In the genomic region with DNA sequence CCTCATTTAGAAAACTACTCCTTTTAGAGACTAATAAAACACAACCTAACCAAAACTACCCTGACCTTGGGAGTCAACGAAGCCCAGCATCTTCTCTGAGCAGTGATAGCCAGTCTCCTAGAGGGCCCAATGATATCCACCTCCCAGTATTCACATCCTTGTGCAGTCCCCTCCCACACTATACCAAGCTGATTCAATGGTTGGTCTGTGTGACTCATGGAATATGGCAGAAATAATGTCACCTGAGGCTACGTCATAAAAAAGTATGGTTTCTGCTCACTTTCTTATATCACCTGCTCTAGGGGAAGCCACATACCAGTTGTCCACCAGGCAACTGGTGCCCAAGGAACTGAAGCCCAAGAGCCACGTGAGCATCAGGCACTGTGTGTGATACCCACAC, we compare ENCODE assay signal across 24 cellular contexts. TPM values are rescaled to one million over a fixed set of nuclear protein-coding genes. Genes with fewer than 3 reads are reported as not detected.
DNase-seq lines count a peak whose midpoint lies in the region; ATAC-seq and TF ChIP-seq lines count a peak whose summit lies in the region.
"Had no signal": no experiment of that assay in that cellular context is flagged by ENCODE, and none has a peak within 500 bp of the region (broad histone marks: within the 10 kb centered on the region; RNA-seq: fewer than 3 reads in every experiment).

No MANE protein-coding gene starts in this region.

- in situ Hi-C loops in transverse colon (cut with MboI; ENCODE audit: low pct_ligation_motif_present in 1 of 4, low pct_unique_long_range_greater_than_20kb in 1 of 4, low sequenced_read_pairs in 3 of 4), result no loop called here

- 67 to 85% methylated on average over 1 to 3 of the region's 3 CpGs for WGBS in transverse colon (ENCODE audit: low coverage in 1 of 2), 2 donors

- H3K9me3 ChIP-seq in T-helper 17 cell (ENCODE audit: control insufficient read depth, low read length, poor library complexity, severe bottlenecking), result no peaks in the 10 kb centered on the region
- no peaks in the 10 kb centered on the region for H3K9me3 ChIP-seq in transverse colon
- H3K9me3 ChIP-seq: SJCRH30 had no signal

- H3K4me1 Mint-ChIP-seq in T-helper 17 cell, result no peaks in the 10 kb centered on the region

- peaks cover 0 to 17% (median 7%) of the 10 kb centered on the region in 4 donors for H3K36me3 ChIP-seq in transverse colon

- CTCF ChIA-PET in HEK293T (lab: Yijun Ruan, JAX), result no interaction called here

- peaks cover 0 to 7% (median 0%) of the 10 kb centered on the region in 4 donors for H3K4me1 ChIP-seq in transverse colon
- H3K4me1 ChIP-seq: SJCRH30 had no signal

- intact Hi-C loops in left colon (cut with DNase I, micrococcal nuclease) (no loop called here), head of caudate nucleus (cut with DNase I) (no loop called here), transverse colon (cut with DNase I; ENCODE audit: low total_unique reads) (no loop called here)

- DNase-seq in stimulated activated CD4-positive, alpha-beta T cell treated with anti-CD3 and anti-CD28 coated beads, Interleukin-4, amount 100 ng/mL, for 24 hours, result peak; percentile 19
- no peak for DNase-seq in stimulated activated CD4-positive, alpha-beta T cell treated with anti-CD3 and anti-CD28 coated beads, Interleukin-2, amount 100 ng/mL, for 48 hours
- DNase-seq in T-helper 17 cell (no peak), left colon (no peak), head of caudate nucleus (no peak), NCI-H1436 (lab: John Stamatoyannopoulos, UW) (no peak), transverse colon (no peak), HEK293T (ENCODE audit: extremely low spot score) (no peak)
- DNase-seq: activated effector memory CD4-positive, alpha-beta T cell treated with anti-CD3 and anti-CD28 coated beads, Interleukin-2, amount 50 U/mL, for 16 hours; CD4-positive, alpha-beta memory T cell; cerebellar nuclear complex; DMS153; erythroblast; GOT3; naive B cell; NCI-H187 treated with DMSO at 0.1 percent for 48 hours; NCI-H2227 treated with DMSO at 0.1 percent for 48 hours; PC-9; posterior cingulate gyrus; SJCRH30; stimulated activated naive CD4-positive, alpha-beta T cell treated with Interleukin-2 at 50 U/mL for 16 hours had no signal

- no peak for TF ChIP-seq CTCF in transverse colon (IDR thresholded peaks at IDR 0.05)

- H3K36me3 Mint-ChIP-seq in T-helper 17 cell (ENCODE audit: low read depth), result peaks cover 4% of the 10 kb centered on the region

- no peak overlapping the region for H3K4me3 ChIP-seq in transverse colon
- H3K4me3 ChIP-seq: PC-9, SJCRH30 had no signal

- TF ChIP-seq EP300 in transverse colon (IDR thresholded peaks at IDR 0.05; ENCODE audit: low read depth), result no peak

- TF ChIP-seq POLR2A in transverse colon (IDR thresholded peaks at IDR 0.05), result no peak

- H3K4me3 Mint-ChIP-seq in T-helper 17 cell, result no peak overlapping the region
- H3K4me3 Mint-ChIP-seq: CD4-positive, alpha-beta memory T cell; naive B cell; T-helper 1 cell treated with Interleukin-12 subunit alpha and Interleukin-12 subunit beta and Interleukin-4 antibody, amounts not matched to agents 30 μg/mL and 1 μg/mL, for 36 hours; type B pancreatic cell had no signal

- H3K27ac ChIP-seq in transverse colon, result no peak overlapping the region
- H3K27ac ChIP-seq: PC-9, SJCRH30, VCaP had no signal

- no peaks in the 10 kb centered on the region for H3K27me3 Mint-ChIP-seq in T-helper 17 cell
- H3K27me3 Mint-ChIP-seq: naive B cell, type B pancreatic cell had no signal

- H3K27me3 ChIP-seq in transverse colon, result no peaks in the 10 kb centered on the region
- H3K27me3 ChIP-seq: SJCRH30 had no signal

- ATAC-seq in T-helper 17 cell, result no peak
- ATAC-seq in left colon, result peak; percentile 70

- H3K27ac Mint-ChIP-seq in T-helper 17 cell, result peak overlapping the region; percentile 41
- H3K27ac Mint-ChIP-seq: T-helper 1 cell treated with Interleukin-12 subunit alpha and Interleukin-12 subunit beta and Interleukin-4 antibody, amounts not matched to agents 30 μg/mL and 1 μg/mL, for 36 hours; type B pancreatic cell had no signal

- POLR2A ChIA-PET in HEK293T (lab: Yijun Ruan, JAX), result no interaction called here

TF ChIP-seq in HEK293T, 16 proteins besides CTCF, POLR2A, EP300 and RAD21:
- TF ChIP-seq FOXA1 (IDR thresholded peaks at IDR 0.05) (no peak), LEF1 (IDR thresholded peaks at IDR 0.05; ENCODE audit: borderline replicate concordance) (no peak), SUZ12 (IDR thresholded peaks at IDR 0.05) (no peak), NFRKB (IDR thresholded peaks at IDR 0.05) (no peak), SP1 (IDR thresholded peaks at IDR 0.05) (no peak), L3MBTL2 (conservative IDR thresholded peaks at IDR 0.05) (no peak), ELF4 (IDR thresholded peaks at IDR 0.05) (no peak), FOXM1 (IDR thresholded peaks at IDR 0.05; ENCODE audit: borderline replicate concordance) (no peak), BHLHE40 (IDR thresholded peaks at IDR 0.05; ENCODE audit: borderline replicate concordance) (no peak), TARDBP (IDR thresholded peaks at IDR 0.05) (no peak)
- TF ChIP-seq, protein P1, sequence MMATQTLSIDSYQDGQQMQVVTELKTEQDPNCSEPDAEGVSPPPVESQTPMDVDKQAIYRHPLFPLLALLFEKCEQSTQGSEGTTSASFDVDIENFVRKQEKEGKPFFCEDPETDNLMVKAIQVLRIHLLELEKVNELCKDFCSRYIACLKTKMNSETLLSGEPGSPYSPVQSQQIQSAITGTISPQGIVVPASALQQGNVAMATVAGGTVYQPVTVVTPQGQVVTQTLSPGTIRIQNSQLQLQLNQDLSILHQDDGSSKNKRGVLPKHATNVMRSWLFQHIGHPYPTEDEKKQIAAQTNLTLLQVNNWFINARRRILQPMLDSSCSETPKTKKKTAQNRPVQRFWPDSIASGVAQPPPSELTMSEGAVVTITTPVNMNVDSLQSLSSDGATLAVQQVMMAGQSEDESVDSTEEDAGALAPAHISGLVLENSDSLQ (IDR thresholded peaks at IDR 0.05), result no peak

RNA-seq across cellular contexts. Expression of gene USF3, which starts 21.4 kb away (rescaled TPM):
- 10 to 100 TPM; 28.4 to 31.9 TPM for total RNA-seq in T-helper 17 cell
- 10 to 100 TPM; 25.5 to 25.6 TPM for total RNA-seq in left colon
- 10 to 100 TPM; 23.1 to 33.2 (median 27.8) TPM for total RNA-seq in transverse colon

RNA-seq across cellular contexts. Expression of gene NAA50, which starts 28.2 kb away (rescaled TPM):
- total RNA-seq in T-helper 17 cell (10 to 100 TPM; 44.8 to 49.4 TPM), left colon (10 to 100 TPM; 89.8 to 96.0 TPM), transverse colon (100 to 1,000 TPM in 2 of 4 donors, 10 to 100 TPM in 2; 55.7 to 116 (median 82.7) TPM)

RNA-seq across cellular contexts. Expression of gene ATP6V1A, which starts 29.0 kb away (rescaled TPM):
- total RNA-seq in T-helper 17 cell (10 to 100 TPM; 15.1 to 18.3 TPM), left colon (10 to 100 TPM; 70.6 to 78.1 TPM), transverse colon (10 to 100 TPM; 21.9 to 47.2 (median 33.3) TPM)
